ENCODE assay signal across 25 cellular contexts in genomic region chr3:194061421-194062029, GRCh38.
DNase-seq lines count a peak whose midpoint lies in the region; ATAC-seq, FAIRE-seq and TF ChIP-seq lines count a peak whose summit lies in the region.
"Had no signal": no experiment of that assay in that cellular context is flagged by ENCODE, and none has a peak within 500 bp of the region (broad histone marks: within the 10 kb centered on the region; RNA-seq: fewer than 3 reads in every experiment).

No MANE protein-coding gene starts in this region.

- H3K4me1 ChIP-seq in mesenchymal stem cell (ENCODE audit: control insufficient read depth, insufficient read depth, low read depth, low read length) = peaks cover 4% of the 10 kb centered on the region

- no peak overlapping the region for H2BK15ac ChIP-seq in mesenchymal stem cell (ENCODE audit: low read depth, poor library complexity, severe bottlenecking)

- H3K18ac ChIP-seq in mesenchymal stem cell (ENCODE audit: low read depth in 1 of 2, low read length in 2 of 2) = no peak overlapping the region

- H3K9me3 Mint-ChIP-seq in natural killer cell = no peaks in the 10 kb centered on the region
- H3K9me3 Mint-ChIP-seq: CD8-positive, alpha-beta memory T cell had no signal

- no peak for TF ChIP-seq POLR2A in GM12891 (IDR thresholded peaks at IDR 0.05; ENCODE audit: low read depth, low read length)

- H3K9ac ChIP-seq in mesenchymal stem cell (ENCODE audit: low read length) = no peak overlapping the region
- H3K9ac ChIP-seq: GM23248 had no signal

- H2BK5ac ChIP-seq in mesenchymal stem cell (ENCODE audit: low read depth, low read length, poor library complexity, severe bottlenecking) = no peak overlapping the region

- H3K4me3 Mint-ChIP-seq in natural killer cell = no peak overlapping the region
- H3K4me3 Mint-ChIP-seq: CD14-positive monocyte; CD8-positive, alpha-beta memory T cell; H9 had no signal

- no peak overlapping the region for H3K27ac ChIP-seq in mesenchymal stem cell (ENCODE audit: low read length, poor library complexity, severe bottlenecking)
- H3K27ac ChIP-seq: GM23248, RWPE1 had no signal

- H2BK120ac ChIP-seq in mesenchymal stem cell (ENCODE audit: low read depth, low read length) = no peak overlapping the region

- no peak overlapping the region for H4K91ac ChIP-seq in mesenchymal stem cell (ENCODE audit: low read length)

- ATAC-seq in GM21723 (IDR thresholded peaks at IDR 0.05; ENCODE audit: unreplicated experiment) (no peak), GM18520 (IDR thresholded peaks at IDR 0.05; ENCODE audit: unreplicated experiment) (no peak), natural killer cell (no peak)
- ATAC-seq: Panc1 had no signal

- no peak overlapping the region for H3K23ac ChIP-seq in mesenchymal stem cell (ENCODE audit: low read length in 2 of 2)

- H3K36me3 Mint-ChIP-seq in natural killer cell = no peaks in the 10 kb centered on the region
- H3K36me3 Mint-ChIP-seq: CD8-positive, alpha-beta memory T cell had no signal

- H3K4ac ChIP-seq in mesenchymal stem cell (ENCODE audit: low read depth in 1 of 2, low read length in 2 of 2) = no peak overlapping the region

- no peak for DNase-seq in GM12891 (ENCODE audit: insufficient read length, low spot score)
- peak; percentile 56 for DNase-seq in astrocyte of the cerebellum (ENCODE audit: low read depth)
- no peak for DNase-seq in mesenchymal stem cell
- no peak for DNase-seq in NCI-H1436 (lab: John Stamatoyannopoulos, UW)
- no peak for DNase-seq in natural killer cell
- DNase-seq: BE2C; CD8-positive, alpha-beta memory T cell; DMS153; DND-41; GM23248; KG1; MG63; NCI-H1694; NCI-H2029 treated with DMSO at 0.1 percent for 48 hours; NCI-H2227 treated with DMSO at 0.1 percent for 48 hours; NCI-H526 treated with DMSO at 0.1 percent for 48 hours; SHP77 treated with DMSO at 0.1 percent for 48 hours had no signal

- no peak overlapping the region for H3K4me2 ChIP-seq in mesenchymal stem cell (ENCODE audit: low read length, poor library complexity, severe bottlenecking)

- H2AFZ ChIP-seq in mesenchymal stem cell (ENCODE audit: low read depth, low read length) = no peak overlapping the region
- H2AFZ ChIP-seq: GM23248 had no signal

- H3K27me3 ChIP-seq in mesenchymal stem cell (ENCODE audit: control insufficient read depth in 1 of 2, insufficient read depth in 1 of 2, low read length in 2 of 2) = peaks cover 0 to 25% of the 10 kb centered on the region in 2 experiments
- H3K27me3 ChIP-seq: BE2C, MG63 had no signal

- peak overlapping the region; percentile 39 for H2AK5ac ChIP-seq in mesenchymal stem cell (ENCODE audit: low read length, severe bottlenecking)

- H3K4me3 ChIP-seq in astrocyte of the cerebellum (ENCODE audit: low read depth, low read length) (no peak overlapping the region), mesenchymal stem cell (ENCODE audit: insufficient read depth in 1 of 2, low read depth in 1 of 2, low read length in 2 of 2) (no peak overlapping the region)
- H3K4me3 ChIP-seq: GM23248, MG63 had no signal

- H3K27me3 Mint-ChIP-seq in natural killer cell (ENCODE audit: low read depth in 2 of 2) = peaks cover 24 to 45% of the 10 kb centered on the region in 2 donors

- intact Hi-C loops in natural killer cell (cut with micrococcal nuclease) = no loop called here

- H3K9me3 ChIP-seq in mesenchymal stem cell (ENCODE audit: control insufficient read depth, low read length) = no peaks in the 10 kb centered on the region
- H3K9me3 ChIP-seq: BE2C, MG63 had no signal

- 100% methylated on average over 2 of the region's 3 CpGs for WGBS in mesenchymal stem cell

- peak overlapping the region in 1 of 2 experiments; percentile 32 for H3K14ac ChIP-seq in mesenchymal stem cell (ENCODE audit: low read length in 2 of 2)

- no peak overlapping the region for H3K27ac Mint-ChIP-seq in natural killer cell
- H3K27ac Mint-ChIP-seq: CD14-positive monocyte; CD8-positive, alpha-beta memory T cell; H9 had no signal

- no peaks in the 10 kb centered on the region for H3K79me1 ChIP-seq in mesenchymal stem cell (replicated peaks; ENCODE audit: low read length, poor library complexity, severe bottlenecking)

- no peak overlapping the region for H2BK12ac ChIP-seq in mesenchymal stem cell (ENCODE audit: low read length in 2 of 2)

- no peaks in the 10 kb centered on the region for H3K36me3 ChIP-seq in mesenchymal stem cell (ENCODE audit: control insufficient read depth in 1 of 2, insufficient read depth in 2 of 2, low read depth in 1 of 2, low read length in 2 of 2)
- H3K36me3 ChIP-seq: BE2C, MG63 had no signal

- TF ChIP-seq CTCF in astrocyte of the cerebellum (IDR thresholded peaks at IDR 0.05; ENCODE audit: low read depth, low read length, missing control alignments) (no peak), natural killer cell (IDR thresholded peaks at IDR 0.05) (no peak)

- in situ Hi-C loops in astrocyte of the cerebellum (cut with HindIII; ENCODE audit: low sequenced_read_pairs) = no loop called here

- peak; percentile 52 for FAIRE-seq in GM12891 (lab: Jason Lieb, UNC)
- FAIRE-seq: GM18507, HTR-8/SVneo had no signal

- H3K4me1 Mint-ChIP-seq in natural killer cell = peaks cover 6% of the 10 kb centered on the region in 2 donors

- H4K8ac ChIP-seq in mesenchymal stem cell (ENCODE audit: low read length) = no peak overlapping the region

TF ChIP-seq in GM12891, 5 proteins besides CTCF, POLR2A, EP300 and RAD21:
- TF ChIP-seq PAX5 (IDR thresholded peaks at IDR 0.05; ENCODE audit: insufficient read depth, low read length, severe bottlenecking) (no peak), POLR2AphosphoS5 (IDR thresholded peaks at IDR 0.05; ENCODE audit: low read depth, low read length) (no peak), SPI1 (IDR thresholded peaks at IDR 0.05; ENCODE audit: low read depth, low read length) (no peak), TAF1 (IDR thresholded peaks at IDR 0.05; ENCODE audit: low read depth, low read length) (no peak)
